ENCODE assay signal across 17 cellular contexts in the genomic region with DNA sequence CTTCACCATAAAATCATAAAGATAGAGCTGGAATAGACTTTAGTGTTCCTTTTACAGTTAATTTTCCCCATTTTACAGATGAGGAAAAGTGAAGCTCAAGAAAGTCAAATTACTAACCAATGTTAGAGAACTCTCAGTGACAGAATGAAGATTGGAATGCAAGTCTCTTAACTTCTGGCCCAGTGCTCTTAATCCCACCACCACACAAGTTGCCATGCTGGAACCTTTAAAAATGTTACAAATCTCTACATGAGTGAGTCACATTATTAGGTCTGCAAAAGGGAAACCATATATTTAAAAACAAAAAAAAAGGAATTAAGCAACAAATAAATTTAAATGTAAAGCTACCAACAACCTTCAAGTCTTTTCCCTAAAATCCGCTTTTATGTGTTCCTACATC. TPM values are rescaled to one million over a fixed set of nuclear protein-coding genes. Genes with fewer than 3 reads are reported as not detected.
A peak's percentile ranks its signal among the peaks of the same experiment; 100 is the strongest.
DNase-seq lines count a peak whose midpoint lies in the region; TF ChIP-seq lines count a peak whose summit lies in the region.
"Had no signal": no experiment of that assay in that cellular context is flagged by ENCODE, and none has a peak within 500 bp of the region (broad histone marks: within the 10 kb centered on the region; RNA-seq: fewer than 3 reads in every experiment).

No MANE protein-coding gene starts in this region.

- peaks cover 56% of the 10 kb centered on the region for H3F3A ChIP-seq in GM23248 (ENCODE audit: insufficient read depth)

- H3K4me2 ChIP-seq in GM23248 (ENCODE audit: unreplicated experiment): peak overlapping the region; percentile 95

- H3K36me3 ChIP-seq in GM23248 (ENCODE audit: low read depth) (no peaks in the 10 kb centered on the region), sigmoid colon (no peaks in the 10 kb centered on the region)

- H3K9me3 ChIP-seq in GM23248 (ENCODE audit: low read depth) (no peaks in the 10 kb centered on the region), sigmoid colon (no peaks in the 10 kb centered on the region)

- H3K9me2 ChIP-seq in GM23248 (ENCODE audit: insufficient read depth): no peaks in the 10 kb centered on the region

- H2AFZ ChIP-seq in GM23248: no peak overlapping the region

- peak overlapping the region; percentile 98 for H3K9ac ChIP-seq in GM23248

- in situ Hi-C loops in GM23248 (cut with MboI): no loop called here

- peak; percentile 60 for DNase-seq in GM23248
- DNase-seq in fibroblast of peridontal ligament (ENCODE audit: extremely low read depth): peak; percentile 37
- no peak for DNase-seq in sigmoid colon
- no peak for DNase-seq in middle frontal gyrus (ENCODE audit: extremely low spot score, low spot score)
- no peak for DNase-seq in NCI-H1092 (lab: John Stamatoyannopoulos, UW)
- DNase-seq in KG1 (lab: John Stamatoyannopoulos, UW): no peak
- no peak for DNase-seq in NCI-H446 (lab: John Stamatoyannopoulos, UW)
- DNase-seq: activated B cell treated with CpG ODN at 0.5 μM for 24 hours; activated T-cell treated with anti-CD3 and anti-CD28 coated beads, Interleukin-2, amount 50 U/mL, for 4 hours; left colon; NCI-H526 treated with DMSO at 0.1 percent for 48 hours; occipital lobe; stimulated activated CD4-positive, alpha-beta T cell treated with anti-CD3 and anti-CD28 coated beads, Interleukin-2, amount 100 ng/mL, for 48 hours; stimulated activated naive CD4-positive, alpha-beta T cell had no signal

- H3K27me3 ChIP-seq in GM23248 (replicated peaks; ENCODE audit: insufficient read depth) (no peaks in the 10 kb centered on the region), sigmoid colon (no peaks in the 10 kb centered on the region)
- H3K27me3 ChIP-seq: foreskin keratinocyte had no signal

- WGBS in GM23248 (ENCODE audit: low coverage in 1 of 2, low lambda C conversion rate in 2 of 2, missing lambda C conversion rate in 2 of 2), 2 experiments: 98% methylated on average over 1 of the region's 1 CpG
- 93 to 94% methylated on average over 1 of the region's 1 CpG for WGBS in sigmoid colon, 2 donors

- H3K79me2 ChIP-seq in GM23248 (ENCODE audit: insufficient read depth): peaks cover 81% of the 10 kb centered on the region

- TF ChIP-seq CTCF in WI38 (IDR thresholded peaks at IDR 0.05; ENCODE audit: low read depth, low read length) (no peak), sigmoid colon (IDR thresholded peaks at IDR 0.05) (no peak)

- peak overlapping the region; percentile 86 for H3K4me3 ChIP-seq in GM23248
- H3K4me3 ChIP-seq in WI38 (ENCODE audit: low read depth, low read length): 0 out of 2 replicates have a peak overlapping the region, but pooled peaks have one; percentile 1
- H3K4me3 ChIP-seq in sigmoid colon: no peak overlapping the region

- intact Hi-C loops in sigmoid colon (cut with DNase I): no loop called here

- TF ChIP-seq POLR2A in sigmoid colon (IDR thresholded peaks at IDR 0.05): no peak

- peaks cover 67% of the 10 kb centered on the region for H3K4me1 ChIP-seq in GM23248 (ENCODE audit: insufficient read depth)
- H3K4me1 ChIP-seq in sigmoid colon: peaks cover 0 to 80% (median 72%) of the 10 kb centered on the region in 4 donors

- H3K27ac ChIP-seq in GM23248 (peak overlapping the region; percentile 93), sigmoid colon (peak overlapping the region; percentile 25 to 99 (median 98))
- H3K27ac ChIP-seq: foreskin keratinocyte had no signal

- no peak for TF ChIP-seq EP300 in sigmoid colon (IDR thresholded peaks at IDR 0.05)

- peaks cover 48% of the 10 kb centered on the region for H4K20me1 ChIP-seq in GM23248 (ENCODE audit: insufficient read depth)

RNA-seq across cellular contexts. Expression of gene NCKAP1, which starts 3.5 kb away (rescaled TPM):
- 169 and 201 TPM in 2 replicates for total RNA-seq in GM23248 (2014; rRNA removed; shearing (Covaris generic))
- polyA plus RNA-seq in GM23248 (2016; fragmentation: Nextera tagmentation; extraction: Ambion mirVana) (57.4 and 58.9 TPM in 2 replicates), sigmoid colon (10 to 100 TPM; 39.6 to 53.6 (median 40.8) TPM)
- 100 to 1,000 TPM; 160 to 206 (median 181) TPM for total RNA-seq in sigmoid colon
- total RNA-seq: activated B cell treated with CpG ODN at 0.5 μM for 24 hours had no signal
- polyA plus RNA-seq: CD14-positive monocyte had no signal

RNA-seq across cellular contexts. Expression of gene DUSP19, which starts 43.7 kb away (rescaled TPM):
- 2.3 and 5.3 TPM in 2 replicates for total RNA-seq in GM23248 (2014; rRNA removed; shearing (Covaris generic))
- polyA plus RNA-seq in GM23248 (2016; fragmentation: Nextera tagmentation; extraction: Ambion mirVana) (1.1 and 1.8 TPM in 2 replicates), sigmoid colon (1 to 10 TPM in 2 of 3 donors, under 1 TPM in 1; 0.69 to 1.2 (median 1.1) TPM)
- total RNA-seq in sigmoid colon: 1 to 10 TPM; 4.2 to 7.2 (median 6.0) TPM

Comparison
In these comparisons a context has a peak if more than half of its experiments do, and no peak if none do; other contexts are left out.
1. DNase-seq: peak in GM23248 (single experiment) and fibroblast of peridontal ligament (single experiment); none in sigmoid colon (single experiment), middle frontal gyrus (single experiment), NCI-H1092 (single experiment), KG1 (single experiment) and NCI-H446 (0 of 2).
2. H3K4me3 ChIP-seq: peak in GM23248 (single experiment) and WI38 (single experiment); none in sigmoid colon (0 of 4).